12 cellular contexts compared by ENCODE assay signal in the genomic region with DNA sequence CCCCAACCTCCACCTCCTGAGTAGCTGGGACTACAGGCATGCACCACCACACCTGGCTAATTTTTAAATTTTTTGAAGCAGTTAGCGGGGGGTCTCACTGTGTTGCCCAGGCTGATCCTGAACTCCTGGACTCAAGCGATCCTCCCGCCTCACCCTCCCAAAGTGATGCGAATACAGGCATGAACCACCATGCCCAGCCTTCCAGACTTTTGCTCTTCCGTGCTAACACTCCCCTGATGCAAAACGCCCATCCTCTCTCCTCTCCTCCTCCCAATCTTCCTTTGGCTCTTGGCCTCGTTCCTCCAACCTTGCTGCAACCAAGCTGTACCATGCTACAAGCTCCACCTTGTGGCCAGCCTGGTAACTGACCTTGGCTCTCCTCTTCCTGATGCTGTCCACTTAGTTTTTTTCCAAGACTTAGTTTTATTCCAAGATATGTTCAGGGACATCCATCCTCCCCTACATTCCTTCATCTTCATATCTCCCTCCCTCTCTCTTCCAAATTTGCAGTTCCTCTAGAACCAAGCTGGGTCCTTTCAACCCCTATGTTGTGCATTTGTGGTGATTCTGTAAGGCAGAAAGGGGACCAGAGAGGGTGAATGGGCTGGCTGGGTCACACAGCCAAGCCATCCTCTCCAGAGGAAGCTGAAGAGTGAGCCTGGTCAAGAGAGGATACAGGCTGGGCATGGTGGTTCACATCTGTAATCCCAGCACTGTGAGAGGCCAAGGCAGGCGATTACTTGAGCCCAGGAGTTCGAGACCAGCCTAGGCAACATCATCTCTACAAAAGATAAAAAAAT. TPM values are rescaled to one million over a fixed set of nuclear protein-coding genes. Genes with fewer than 3 reads are reported as not detected.
DNase-seq lines count a peak whose midpoint lies in the region; ATAC-seq and TF ChIP-seq lines count a peak whose summit lies in the region.
"Had no signal": no experiment of that assay in that cellular context is flagged by ENCODE, and none has a peak within 500 bp of the region (broad histone marks: within the 10 kb centered on the region; RNA-seq: fewer than 3 reads in every experiment).

No MANE protein-coding gene starts in this region.

- no peaks in the 10 kb centered on the region for H3K36me3 ChIP-seq in left ventricle myocardium inferior
- H3K36me3 ChIP-seq in MG63: no peaks in the 10 kb centered on the region
- no peaks in the 10 kb centered on the region for H3K36me3 ChIP-seq in prostate gland

- 85% methylated on average over 9 of the region's 9 CpGs for WGBS in prostate gland

- H3K27ac ChIP-seq in left ventricle myocardium inferior (replicated peaks) (no peak overlapping the region), prostate gland (no peak overlapping the region)
- H3K27ac ChIP-seq: epithelial cell of prostate had no signal

- peak; percentile 24 for TF ChIP-seq CTCF in left ventricle myocardium inferior (IDR thresholded peaks at IDR 0.05; ENCODE audit: borderline replicate concordance)
- TF ChIP-seq CTCF in prostate gland (IDR thresholded peaks at IDR 0.05): no peak

- no peak for ATAC-seq in left ventricle myocardium superior
- ATAC-seq: stimulated activated naive CD8-positive, alpha-beta T cell treated with anti-CD3 and anti-CD28 coated beads, Interleukin-15, amount 100 ng/mL, for 72 hours had no signal

- H3K4me1 ChIP-seq in left ventricle myocardium inferior (peaks cover 39% of the 10 kb centered on the region), prostate gland (replicated peaks) (no peaks in the 10 kb centered on the region)

- H3K9me3 ChIP-seq in left ventricle myocardium inferior (replicated peaks) (peaks cover 23% of the 10 kb centered on the region), MG63 (no peaks in the 10 kb centered on the region), prostate gland (no peaks in the 10 kb centered on the region)

- H3K27me3 ChIP-seq in left ventricle myocardium inferior (ENCODE audit: low read depth) (peaks cover 43% of the 10 kb centered on the region), MG63 (no peaks in the 10 kb centered on the region), prostate gland (replicated peaks; ENCODE audit: insufficient read depth) (no peaks in the 10 kb centered on the region)

- intact Hi-C loops in left ventricle myocardium inferior (cut with micrococcal nuclease): no loop called here
- intact Hi-C loops in left ventricle myocardium superior (cut with micrococcal nuclease): no loop called here
- intact Hi-C loops in prostate gland (cut with DNase I): no loop called here

- DNase-seq in left ventricle myocardium inferior (no peak), left ventricle myocardium superior (no peak), OCI-M1 (lab: John Stamatoyannopoulos, UW) (peak; percentile 48), fibroblast of peridontal ligament (ENCODE audit: extremely low read depth) (peak; percentile 3), MG63 (no peak), MV-4-11 (lab: John Stamatoyannopoulos, UW) (no peak), prostate gland (ENCODE audit: low spot score) (no peak), NCI-H748 (lab: John Stamatoyannopoulos, UW; ENCODE audit: unreplicated experiment) (no peak)
- DNase-seq: activated CD4-positive, CD25-positive, alpha-beta regulatory T cell; NCI-H1436 had no signal

- no peak overlapping the region for H3K4me3 ChIP-seq in left ventricle myocardium inferior
- no peak overlapping the region for H3K4me3 ChIP-seq in MG63
- no peak overlapping the region for H3K4me3 ChIP-seq in prostate gland

- TF ChIP-seq POLR2A in prostate gland (IDR thresholded peaks at IDR 0.05): no peak

RNA-seq across cellular contexts. Expression of gene TINCR, which starts 32.8 kb away (rescaled TPM):
- not detected for total RNA-seq in left ventricle myocardium inferior
- not detected for total RNA-seq in left ventricle myocardium superior
- 0.10 and 0.23 TPM in 2 replicates for total RNA-seq in MG63 (2014; rRNA removed; shearing (Covaris generic); ENCODE audit: low replicate concordance)
- total RNA-seq in prostate gland: 1 to 10 TPM; 6.7 to 8.4 TPM

Comparison
In these comparisons a context has a peak if more than half of its experiments do, and no peak if none do; other contexts are left out.
1. DNase-seq: peak in OCI-M1 (single experiment) and fibroblast of peridontal ligament (single experiment); none in left ventricle myocardium inferior (single experiment), left ventricle myocardium superior (single experiment), MG63 (single experiment), MV-4-11 (single experiment), prostate gland (single experiment) and NCI-H748 (single experiment).